ENCODE assay signal across 14 cellular contexts in the genomic region with DNA sequence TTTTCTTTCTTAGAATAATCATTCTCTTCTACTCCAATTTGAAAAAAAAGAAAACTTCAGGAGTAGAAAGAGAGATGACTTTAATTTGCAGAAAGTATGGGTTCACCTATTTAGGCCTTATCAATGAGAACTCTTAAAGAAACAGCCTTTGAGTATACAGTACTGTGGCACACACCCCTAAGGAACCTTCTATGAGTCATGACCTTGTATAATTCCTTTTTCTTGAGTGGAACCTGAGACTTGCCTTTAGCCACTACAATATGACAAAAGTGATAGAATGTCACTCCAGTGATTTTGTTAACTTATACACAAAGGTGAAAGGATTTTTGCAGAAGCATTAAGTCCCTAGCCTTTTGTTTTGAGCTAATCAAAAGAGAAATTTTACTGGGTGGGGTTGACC. TPM values are rescaled to one million over a fixed set of nuclear protein-coding genes. Genes with fewer than 3 reads are reported as not detected.
DNase-seq lines count a peak whose midpoint lies in the region; ATAC-seq and TF ChIP-seq lines count a peak whose summit lies in the region.
"Had no signal": no experiment of that assay in that cellular context is flagged by ENCODE, and none has a peak within 500 bp of the region (broad histone marks: within the 10 kb centered on the region; RNA-seq: fewer than 3 reads in every experiment).

No MANE protein-coding gene starts in this region.

- H3K9me2 ChIP-seq in GM23248 (ENCODE audit: insufficient read depth): no peaks in the 10 kb centered on the region
- H3K9me2 ChIP-seq in PC-3 (replicated peaks; ENCODE audit: low read length): no peaks in the 10 kb centered on the region

- peaks cover 3% of the 10 kb centered on the region; the same call in 1 of the 2 replicates for H3K36me3 ChIP-seq in GM23248 (ENCODE audit: low read depth)
- H3K36me3 ChIP-seq in PC-3 (ENCODE audit: low read depth, low read length): peaks cover 3% of the 10 kb centered on the region; the same call in 1 of the 2 replicates
- peaks cover 11% of the 10 kb centered on the region for H3K36me3 ChIP-seq in osteoblast (ENCODE audit: insufficient read depth, low read length)
- H3K36me3 ChIP-seq: HAP-1 had no signal

- H3K9ac ChIP-seq in GM23248: no peak overlapping the region
- H3K9ac ChIP-seq in PC-3 (ENCODE audit: low read length): no peak overlapping the region

- H2AFZ ChIP-seq in GM23248: no peak overlapping the region
- H2AFZ ChIP-seq in PC-3 (ENCODE audit: low read length): no peak overlapping the region
- no peak overlapping the region for H2AFZ ChIP-seq in osteoblast (ENCODE audit: low read length)

- H4K20me1 ChIP-seq in GM23248 (ENCODE audit: insufficient read depth): peaks cover 4% of the 10 kb centered on the region; the same call in 1 of the 2 replicates
- H4K20me1 ChIP-seq in PC-3 (ENCODE audit: low read length): no peaks in the 10 kb centered on the region
- peaks cover 19% of the 10 kb centered on the region for H4K20me1 ChIP-seq in osteoblast (ENCODE audit: insufficient read depth, low read length)

- BruUV-seq in PC-3 (replicated peaks; lab: Mats Ljungman, UMichigan): no TSS peak

- peak overlapping the region; percentile 72 for H3K4me2 ChIP-seq in GM23248 (ENCODE audit: unreplicated experiment)
- peak overlapping the region; percentile 8 for H3K4me2 ChIP-seq in PC-3 (ENCODE audit: low read length)
- H3K4me2 ChIP-seq in osteoblast (ENCODE audit: insufficient read depth, low read length): no peak overlapping the region

- DNase-seq in GM23248: peak; percentile 30
- peak; percentile 37 for DNase-seq in PC-3
- no peak for DNase-seq in osteoblast (ENCODE audit: insufficient read length, low spot score, missing footprints)
- no peak for DNase-seq in DMS153 treated with DMSO at 0.1 percent for 48 hours (lab: John Stamatoyannopoulos, UW; ENCODE audit: unreplicated experiment)
- DNase-seq: AML-193; Caco-2; CD4-positive, alpha-beta T cell; DMS79; GF-D8 had no signal

- H3K9me3 ChIP-seq in GM23248 (ENCODE audit: low read depth) (no peaks in the 10 kb centered on the region), PC-3 (ENCODE audit: low read length) (no peaks in the 10 kb centered on the region), osteoblast (ENCODE audit: low read depth, low read length) (no peaks in the 10 kb centered on the region)
- H3K9me3 ChIP-seq: Caco-2, HAP-1 had no signal

- H3F3A ChIP-seq in GM23248 (ENCODE audit: insufficient read depth) (peaks cover 65% of the 10 kb centered on the region), PC-3 (ENCODE audit: low read length, unreplicated experiment) (no peaks in the 10 kb centered on the region)

- no peak for TF ChIP-seq CTCF in PC-3 (conservative IDR thresholded peaks at IDR 0.05; ENCODE audit: low read depth, low read length)
- no peak for TF ChIP-seq CTCF in osteoblast (IDR thresholded peaks at IDR 0.05; ENCODE audit: extremely low read depth, low read depth, low read length)

- ATAC-seq in PC-3 (peak; percentile 56), HG02938 (IDR thresholded peaks at IDR 0.05; ENCODE audit: unreplicated experiment) (no peak), GM19324 (IDR thresholded peaks at IDR 0.05; ENCODE audit: low FRiP score, unreplicated experiment) (no peak)

- H3K4me3 ChIP-seq in GM23248 (no peak overlapping the region), PC-3 (ENCODE audit: low read length) (no peak overlapping the region), osteoblast (ENCODE audit: insufficient read depth, low read length) (no peak overlapping the region)
- H3K4me3 ChIP-seq: HAP-1 had no signal

- peak overlapping the region; percentile 54 for H3K27ac ChIP-seq in GM23248
- H3K27ac ChIP-seq in PC-3 (ENCODE audit: low read length): peak overlapping the region; percentile 12; the same call in 1 of the 2 replicates
- peak overlapping the region; percentile 24 for H3K27ac ChIP-seq in osteoblast (ENCODE audit: low read depth, low read length)
- H3K27ac ChIP-seq: C4-2B, HL-60 had no signal

- in situ Hi-C loops in GM23248 (cut with MboI): no loop called here

- peaks cover 93% of the 10 kb centered on the region for H3K79me2 ChIP-seq in GM23248 (ENCODE audit: insufficient read depth)
- peaks cover 76% of the 10 kb centered on the region for H3K79me2 ChIP-seq in PC-3 (ENCODE audit: low read length)
- H3K79me2 ChIP-seq in osteoblast (ENCODE audit: insufficient read depth, low read length): peaks cover 90% of the 10 kb centered on the region

- intact Hi-C loops in PC-3 (cut with micrococcal nuclease): loop anchor here (5.0 kb wide), 4 partner anchors 59 to 131 kb away; a partner anchor contains a TSS

- peaks cover 55% of the 10 kb centered on the region for H3K4me1 ChIP-seq in GM23248 (ENCODE audit: insufficient read depth)
- peaks cover 55% of the 10 kb centered on the region for H3K4me1 ChIP-seq in PC-3 (ENCODE audit: insufficient read depth, low read length)
- peaks cover 21% of the 10 kb centered on the region for H3K4me1 ChIP-seq in osteoblast (ENCODE audit: insufficient read depth, low read length)
- H3K4me1 ChIP-seq: Caco-2, HAP-1 had no signal

- H3K27me3 ChIP-seq in GM23248 (replicated peaks; ENCODE audit: insufficient read depth) (no peaks in the 10 kb centered on the region), PC-3 (ENCODE audit: low read length) (no peaks in the 10 kb centered on the region), osteoblast (ENCODE audit: insufficient read depth, low read length) (no peaks in the 10 kb centered on the region)

- CTCF ChIA-PET in PC-3 (lab: Charles Lee): interaction anchor here (0.7 kb wide), 1 partner anchor 1081 kb away, joined by 3 read pairs; no protein-coding TSS in a partner anchor

- POLR2A ChIA-PET in PC-3 (lab: Charles Lee; ENCODE audit: unreplicated experiment): no interaction called here

RNA-seq across cellular contexts. Expression of a gene that starts 58.7 kb away (rescaled TPM):
- 459 and 462 TPM in 2 replicates for total RNA-seq in GM23248 (2014; rRNA removed; shearing (Covaris generic))
- polyA plus RNA-seq in GM23248 (2016; fragmentation: Nextera tagmentation; extraction: Ambion mirVana): 332 and 336 TPM in 2 replicates
- total RNA-seq in PC-3 (2014; rRNA removed): 37.1 and 42.0 TPM in 2 replicates
- total RNA-seq in osteoblast: 360 and 398 TPM in 2 replicates
- total RNA-seq: Caco-2; CD4-positive, alpha-beta T cell had no signal

Comparison
In these comparisons a context has a peak if more than half of its experiments do, and no peak if none do; other contexts are left out.
1. DNase-seq: peak in GM23248 (single experiment) and PC-3 (single experiment); none in osteoblast (single experiment) and DMS153 treated with DMSO at 0.1 percent for 48 hours (single experiment).
2. Peak in every context shown above with its lines, with median percentiles within 50 percentile points of each other: H3K27ac ChIP-seq.